8 cellular contexts compared by ENCODE assay signal in the genomic region with DNA sequence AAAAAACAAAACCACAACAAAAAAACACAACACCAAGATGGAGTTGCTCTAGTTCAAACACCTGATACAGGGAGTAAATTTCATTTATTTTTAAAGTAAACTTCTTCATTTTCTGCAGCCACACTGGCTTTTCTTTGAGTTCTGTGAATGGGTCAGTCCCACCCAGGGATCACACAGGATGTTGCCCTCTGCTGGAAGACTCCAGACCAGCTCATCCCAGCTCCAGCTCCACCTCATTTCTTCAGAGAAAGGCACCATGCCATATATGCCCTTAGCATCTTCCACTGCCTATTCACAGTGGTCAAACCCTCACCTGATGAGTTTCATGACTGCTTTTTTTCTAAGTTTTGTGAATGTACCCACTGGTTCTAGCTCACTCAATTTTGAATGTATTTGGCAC. TPM values are rescaled to one million over a fixed set of nuclear protein-coding genes. Genes with fewer than 3 reads are reported as not detected.
A peak's percentile ranks its signal among the peaks of the same experiment; 100 is the strongest.
DNase-seq lines count a peak whose midpoint lies in the region; ATAC-seq, FAIRE-seq and TF ChIP-seq lines count a peak whose summit lies in the region.

No MANE protein-coding gene starts in this region.

- H3K9ac ChIP-seq in GM12878 (ENCODE audit: control insufficient read depth, insufficient read depth, low read length) = no peak overlapping the region
- no peak overlapping the region for H3K9ac ChIP-seq in mesenchymal stem cell (ENCODE audit: low read length)

- TF ChIP-seq EP300 in Ishikawa (IDR thresholded peaks at IDR 0.05; ENCODE audit: borderline replicate concordance) (no peak), GM12878 (IDR thresholded peaks at IDR 0.05; ENCODE audit: borderline replicate concordance in 1 of 2, control insufficient read depth in 1 of 2, low read depth in 2 of 2, low read length in 2 of 2) (no peak)

- H3K4me2 ChIP-seq in GM12878 (ENCODE audit: control insufficient read depth, insufficient read depth) = no peak overlapping the region
- H3K4me2 ChIP-seq in mesenchymal stem cell (ENCODE audit: low read length, poor library complexity, severe bottlenecking) = no peak overlapping the region

- H3K79me2 ChIP-seq in GM12878 (ENCODE audit: control insufficient read depth, insufficient read depth, low read length) = peaks cover 3% of the 10 kb centered on the region; the same call in 1 of the 2 replicates

- H3K18ac ChIP-seq in mesenchymal stem cell (ENCODE audit: low read depth in 1 of 2, low read length in 2 of 2) = no peak overlapping the region

- H4K20me1 ChIP-seq in GM12878 (ENCODE audit: control insufficient read depth, insufficient read depth) = no peaks in the 10 kb centered on the region

- SMC1A ChIA-PET in GM12878 (lab: Charles Lee; ENCODE audit: uncharacterized antibody, unreplicated experiment) = interaction anchor here (1.2 to 1.7 kb wide), 3 partner anchors 23 to 150 kb away, joined by 3 to 5 read pairs (median 4); partner anchors contain the start of gene KRR1

- DNase-seq in AG04449 (ENCODE audit: low read depth, low spot score) (no peak), GM12878 (ENCODE audit: low read depth, low spot score) (no peak), mesenchymal stem cell (peak; percentile 46), small intestine (no peak)
- no peak for DNase-seq in stimulated activated CD4-positive, alpha-beta T cell treated with anti-CD3 and anti-CD28 coated beads, Interleukin-1b, Interleukin-23, amount 100 ng/mL, for 48 hours
- no peak for DNase-seq in stimulated activated CD4-positive, alpha-beta T cell treated with anti-CD3 and anti-CD28 coated beads, Interleukin-2, amount 100 ng/mL, for 48 hours

- H3K36me3 ChIP-seq in GM12878 (ENCODE audit: control insufficient read depth in 2 of 2, insufficient read depth in 2 of 2, low read length in 1 of 2) (peaks cover 0 to 3% of the 10 kb centered on the region in 2 experiments; a peak in 1 of 4 replicates), mesenchymal stem cell (ENCODE audit: control insufficient read depth in 1 of 2, insufficient read depth in 2 of 2, low read depth in 1 of 2, low read length in 2 of 2) (peaks cover 8 to 53% of the 10 kb centered on the region in 2 experiments), small intestine (ENCODE audit: control insufficient read depth in 2 of 2, insufficient read depth in 2 of 2, low read length in 2 of 2) (peaks cover 0 to 1% of the 10 kb centered on the region in 2 donors)

- no peak overlapping the region for H4K91ac ChIP-seq in mesenchymal stem cell (ENCODE audit: low read length)

- H2BK15ac ChIP-seq in mesenchymal stem cell (ENCODE audit: low read depth, poor library complexity, severe bottlenecking) = no peak overlapping the region

- H3K9me3 ChIP-seq in GM12878 (replicated peaks; ENCODE audit: control insufficient read depth, insufficient read depth, low read length) (no peaks in the 10 kb centered on the region), mesenchymal stem cell (ENCODE audit: control insufficient read depth, low read length) (no peaks in the 10 kb centered on the region), small intestine (ENCODE audit: control insufficient read depth, low read depth) (no peaks in the 10 kb centered on the region)

- no peaks in the 10 kb centered on the region for H3K4me1 ChIP-seq in GM12878 (ENCODE audit: control insufficient read depth, insufficient read depth, low read length)
- peaks cover 3% of the 10 kb centered on the region for H3K4me1 ChIP-seq in mesenchymal stem cell (ENCODE audit: control insufficient read depth, insufficient read depth, low read depth, low read length)
- no peaks in the 10 kb centered on the region for H3K4me1 ChIP-seq in small intestine (ENCODE audit: control insufficient read depth in 2 of 2, insufficient read depth in 1 of 2, low read depth in 1 of 2, low read length in 1 of 2)

- H2AFZ ChIP-seq in GM12878 (ENCODE audit: control insufficient read depth, low read depth, low read length) = no peak overlapping the region
- H2AFZ ChIP-seq in mesenchymal stem cell (ENCODE audit: low read depth, low read length) = no peak overlapping the region

- H3K27me3 ChIP-seq in GM12878 (replicated peaks in 1 of 2; ENCODE audit: control insufficient read depth in 2 of 2, insufficient read depth in 2 of 2, low read length in 1 of 2) (no peaks in the 10 kb centered on the region), mesenchymal stem cell (ENCODE audit: control insufficient read depth in 1 of 2, insufficient read depth in 1 of 2, low read length in 2 of 2) (no peaks in the 10 kb centered on the region), small intestine (ENCODE audit: control insufficient read depth in 2 of 2, insufficient read depth in 2 of 2, low read length in 2 of 2) (no peaks in the 10 kb centered on the region)

- H2BK12ac ChIP-seq in mesenchymal stem cell (ENCODE audit: low read length in 2 of 2) = no peak overlapping the region

- peak; percentile 59 for TF ChIP-seq CTCF in AG04449 (IDR thresholded peaks at IDR 0.05; ENCODE audit: insufficient read depth, low read length, missing control alignments)
- peak; percentile 56 for TF ChIP-seq CTCF in GM12873 (IDR thresholded peaks at IDR 0.05; ENCODE audit: insufficient read depth, low read depth, low read length, missing control alignments)
- peak; percentile 37 to 49 (median 39); a peak in 5 of 6 replicates for TF ChIP-seq CTCF in GM12878 (IDR thresholded peaks at IDR 0.05 in 2 of 3, conservative IDR thresholded peaks at IDR 0.05 in 1 of 3; ENCODE audit: control insufficient read depth in 2 of 3, extremely low read depth in 1 of 3, insufficient read depth in 1 of 3, low read depth in 3 of 3, low read length in 3 of 3)

- no peak overlapping the region for H3K14ac ChIP-seq in mesenchymal stem cell (ENCODE audit: low read length in 2 of 2)

- peaks cover 11% of the 10 kb centered on the region for H3K79me1 ChIP-seq in mesenchymal stem cell (replicated peaks; ENCODE audit: low read length, poor library complexity, severe bottlenecking)

- FAIRE-seq in GM12878 (lab: Jason Lieb, UNC) (no peak), small intestine (lab: Jason Lieb, UNC) (no peak)

- no peak overlapping the region for H3K4ac ChIP-seq in mesenchymal stem cell (ENCODE audit: low read depth in 1 of 2, low read length in 2 of 2)

- TF ChIP-seq POLR2A in GM12878 (IDR thresholded peaks at IDR 0.05; ENCODE audit: low read depth, low read length) = no peak

- in situ Hi-C loops in GM12878 (cut with MboI) = loop anchor here (25.0 kb wide), 1 partner anchor 801 kb away; no protein-coding TSS in a partner anchor

- H2BK5ac ChIP-seq in mesenchymal stem cell (ENCODE audit: low read depth, low read length, poor library complexity, severe bottlenecking) = no peak overlapping the region

- H3K27ac ChIP-seq in GM12878 (ENCODE audit: control insufficient read depth, insufficient read depth) = no peak overlapping the region; the same call in 1 of the 2 replicates
- no peak overlapping the region for H3K27ac ChIP-seq in mesenchymal stem cell (ENCODE audit: low read length, poor library complexity, severe bottlenecking)
- H3K27ac ChIP-seq in small intestine (ENCODE audit: low read depth in 1 of 2, low read length in 1 of 2) = no peak overlapping the region

- H3K23ac ChIP-seq in mesenchymal stem cell (ENCODE audit: low read length in 2 of 2) = no peak overlapping the region

- CTCF ChIA-PET in AG04449 (lab: Yijun Ruan, JAX) (interaction anchor here (1.0 to 14.9 kb wide), 6 partner anchors 9 to 156 kb away, joined by 4 to 145 read pairs (median 44); partner anchors contain the start of genes CAPS2, GLIPR1, GLIPR1L1 and GLIPR1L2), GM12878 (lab: Yijun Ruan, JAX) (interaction anchor here (0.7 to 11.0 kb wide), 9 partner anchors 11 to 999 kb away, joined by 3 to 235 read pairs (median 3); partner anchors contain the start of genes GLIPR1L1 and GLIPR1L2)

- ATAC-seq in GM12878 = peak; percentile 60

- H3K4me3 ChIP-seq in AG04449 (ENCODE audit: low read depth, low read length) = no peak overlapping the region
- H3K4me3 ChIP-seq in GM12878 = no peak overlapping the region
- H3K4me3 ChIP-seq in mesenchymal stem cell (ENCODE audit: insufficient read depth in 1 of 2, low read depth in 1 of 2, low read length in 2 of 2) = no peak overlapping the region
- no peak overlapping the region for H3K4me3 ChIP-seq in small intestine (ENCODE audit: low read depth in 1 of 2, low read length in 2 of 2)

- H2AK5ac ChIP-seq in mesenchymal stem cell (ENCODE audit: low read length, severe bottlenecking) = no peak overlapping the region

- intact Hi-C loops in GM12878 (cut with micrococcal nuclease; ENCODE audit: unreplicated experiment) = no loop called here

- BruUV-seq in GM12878 (replicated peaks; lab: Mats Ljungman, UMichigan) = no TSS peak

- POLR2A ChIA-PET in AG04449 (lab: Yijun Ruan, JAX) = no interaction called here
- POLR2A ChIA-PET in GM12878 (lab: Charles Lee) = interaction anchor here (1.2 kb wide), 1 partner anchor 18 kb away, joined by 3 read pairs; no protein-coding TSS in a partner anchor

- H2BK120ac ChIP-seq in mesenchymal stem cell (ENCODE audit: low read depth, low read length) = no peak overlapping the region

- RAD21 ChIA-PET in GM12878 (lab: Charles Lee; ENCODE audit: unreplicated experiment) = interaction anchor here (0.6 to 2.0 kb wide), 6 partner anchors 16 to 858 kb away, joined by 3 to 5 read pairs (median 4); partner anchors contain the start of gene GLIPR1L1

- H4K8ac ChIP-seq in mesenchymal stem cell (ENCODE audit: low read length) = no peak overlapping the region

- TF ChIP-seq RAD21 in Ishikawa (IDR thresholded peaks at IDR 0.05; ENCODE audit: low read depth) (peak; percentile 23; the same call in 1 of the 2 replicates), GM12878 (IDR thresholded peaks at IDR 0.05; ENCODE audit: insufficient read depth, low read depth, low read length) (peak; percentile 22; the same call in 1 of the 2 replicates)

RNA-seq across cellular contexts. Expression of gene GLIPR1, which starts 8.0 kb away (rescaled TPM):
- total RNA-seq in GM12878 (2013; cell fraction: nucleolus; rRNA removed) = 49.4 and 55.8 TPM in 2 replicates
- total RNA-seq in GM12878 (2014; rRNA removed) (18.2 and 25.6 TPM in 2 replicates), GM12878 (2014; rRNA removed; fragmentation: Illumina TruSeq; extraction: Trizol) (20.5 and 22.4 TPM in 2 replicates), GM12878 (2021) (27.9 and 32.9 TPM in 2 replicates)
- polyA plus RNA-seq in GM12878 (2011; ENCODE audit: low read depth) = 9.4 TPM
- polyA plus RNA-seq in GM12878 (2011; rRNA removed) (29.9 and 31.5 TPM in 2 replicates), GM12878 (2014; fragmentation: Illumina TruSeq; extraction: Trizol) (27.8 and 32.2 TPM in 2 replicates), GM12878 (2014; fragmentation: Nextera tagmentation; extraction: Ambion mirVana) (10 to 100 TPM; 39.8 to 62.6 TPM), GM12878 (2014; rRNA removed) (25.7 and 27.5 TPM in 2 replicates), GM12878 (2016; fragmentation: Nextera tagmentation; extraction: Ambion mirVana) (10 to 100 TPM; 37.6 to 39.5 TPM), small intestine (1 to 10 TPM; 2.5 to 3.2 (median 2.7) TPM)
- polyA plus RNA-seq in GM12878 (2011; cell fraction: cytosol; rRNA removed) = 16.3 and 19.2 TPM in 2 replicates
- polyA plus RNA-seq in GM12878 (2011; cell fraction: nucleus; rRNA removed) = 14.7 and 16.3 TPM in 2 replicates
- 11.3 and 13.4 TPM in 2 replicates for polyA plus RNA-seq in GM12878 (2012)
- 23.3 and 24.7 TPM in 2 replicates for polyA minus RNA-seq in GM12878 (2011; rRNA and poly(A)+ RNA removed)
- polyA minus RNA-seq in GM12878 (2011; cell fraction: cytosol; rRNA and poly(A)+ RNA removed) = 8.7 and 9.1 TPM in 2 replicates
- 13.2 and 20.0 TPM in 2 replicates for polyA minus RNA-seq in GM12878 (2011; cell fraction: nucleus; rRNA and poly(A)+ RNA removed)
- polyA plus RNA-seq in mesenchymal stem cell (2013, experiment 1 of 2) = 29.1 TPM
- 31.3 TPM for polyA plus RNA-seq in mesenchymal stem cell (2013, experiment 2 of 2)

RNA-seq across cellular contexts. Expression of gene KRR1, which starts 22.9 kb away (rescaled TPM):
- total RNA-seq in GM12878 (2013; cell fraction: nucleolus; rRNA removed) = 107 and 113 TPM in 2 replicates
- total RNA-seq in GM12878 (2014; rRNA removed) = 29.6 and 40.7 TPM in 2 replicates
- total RNA-seq in GM12878 (2014; rRNA removed; fragmentation: Illumina TruSeq; extraction: Trizol) = 98.4 and 103 TPM in 2 replicates
- total RNA-seq in GM12878 (2021) = 69.8 and 73.1 TPM in 2 replicates
- polyA plus RNA-seq in GM12878 (2011; ENCODE audit: low read depth) = 25.6 TPM
- 61.6 and 119 TPM in 2 replicates for polyA plus RNA-seq in GM12878 (2011; rRNA removed)
- polyA plus RNA-seq in GM12878 (2011; cell fraction: cytosol; rRNA removed) = 10.9 and 13.6 TPM in 2 replicates
- 50.4 and 53.7 TPM in 2 replicates for polyA plus RNA-seq in GM12878 (2011; cell fraction: nucleus; rRNA removed)
- 35.8 and 43.2 TPM in 2 replicates for polyA plus RNA-seq in GM12878 (2012)
- 76.1 and 89.3 TPM in 2 replicates for polyA plus RNA-seq in GM12878 (2014; fragmentation: Illumina TruSeq; extraction: Trizol)
- polyA plus RNA-seq in GM12878 (2014; fragmentation: Nextera tagmentation; extraction: Ambion mirVana) = 10 to 100 TPM; 74.4 to 81.0 TPM
- 44.0 and 62.1 TPM in 2 replicates for polyA plus RNA-seq in GM12878 (2014; rRNA removed)
- polyA plus RNA-seq in GM12878 (2016; fragmentation: Nextera tagmentation; extraction: Ambion mirVana) = 10 to 100 TPM; 80.9 to 85.7 TPM
- 25.9 and 46.3 TPM in 2 replicates for polyA minus RNA-seq in GM12878 (2011; rRNA and poly(A)+ RNA removed)
- 10.6 and 14.0 TPM in 2 replicates for polyA minus RNA-seq in GM12878 (2011; cell fraction: cytosol; rRNA and poly(A)+ RNA removed)
- polyA minus RNA-seq in GM12878 (2011; cell fraction: nucleus; rRNA and poly(A)+ RNA removed) = 46.4 and 62.6 TPM in 2 replicates
- polyA plus RNA-seq in mesenchymal stem cell (2013, experiment 1 of 2) = 57.8 TPM
- 61.2 TPM for polyA plus RNA-seq in mesenchymal stem cell (2013, experiment 2 of 2)
- 10 to 100 TPM in 2 of 3 donors, 1 to 10 TPM in 1; 10.0 to 21.1 (median 12.3) TPM for polyA plus RNA-seq in small intestine
